In genomic region chr1:237041795-237042466, GRCh38 we compare ENCODE assay signal across 10 cellular contexts. TPM values are rescaled to one million over a fixed set of nuclear protein-coding genes. Genes with fewer than 3 reads are reported as not detected.
DNase-seq lines count a peak whose midpoint lies in the region; ATAC-seq and TF ChIP-seq lines count a peak whose summit lies in the region.
"Had no signal": no experiment of that assay in that cellular context is flagged by ENCODE, and none has a peak within 500 bp of the region (broad histone marks: within the 10 kb centered on the region; RNA-seq: fewer than 3 reads in every experiment).

Gene RYR2 (plus strand): TSS chr1:237042184. CDS start chr1:237042522, 338 bp downstream.

- TF ChIP-seq POLR2A in sigmoid colon (IDR thresholded peaks at IDR 0.05), result no peak

- 2% methylated on average over 76 of the region's 76 CpGs for WGBS in right cardiac atrium
- 2 to 7% methylated on average over 76 of the region's 76 CpGs for WGBS in sigmoid colon, 2 donors

- no peaks in the 10 kb centered on the region for H3K9me3 Mint-ChIP-seq in activated CD8-positive, alpha-beta T cell treated with anti-CD3 and anti-CD28 coated beads, Interleukin-2, amount 10 ng/mL, durations not matched to agents 7 days and 5 days (ENCODE audit: insufficient read depth)
- H3K9me3 Mint-ChIP-seq: dendritic cell treated with granulocyte-macrophage colony-stimulating factor and Interleukin-4, amounts not matched to agents 40 ng/mL and 50 ng/mL, for 4 days had no signal

- peaks cover 46% of the 10 kb centered on the region for H3K27me3 Mint-ChIP-seq in activated CD8-positive, alpha-beta T cell treated with anti-CD3 and anti-CD28 coated beads, Interleukin-2, amount 10 ng/mL, durations not matched to agents 7 days and 5 days (ENCODE audit: low read depth)

- no peak for TF ChIP-seq EP300 in sigmoid colon (IDR thresholded peaks at IDR 0.05)

- peak within 1 kb of the TSS; percentile 74; the same call in 1 of the 2 replicates for H3K27ac ChIP-seq in HEK293 (ENCODE audit: extremely low read depth, low read depth, low read length)
- H3K27ac ChIP-seq in right cardiac atrium (ENCODE audit: low read length), result peak within 1 kb of the TSS; percentile 83
- H3K27ac ChIP-seq in sigmoid colon, result peak within 1 kb of the TSS; percentile 48 to 87 (median 82)
- H3K27ac ChIP-seq: HL-60 had no signal

- POLR2A ChIA-PET in HEK293 (lab: Yijun Ruan, JAX), result interaction anchor here (0.5 to 3.2 kb wide), 30 partner anchors 9 to 437 kb away, joined by 3 to 28 read pairs (median 3); partner anchors contain the start of genes HEATR1 and MTR
- POLR2A ChIA-PET in activated CD8-positive, alpha-beta T cell treated with anti-CD3 and anti-CD28 coated beads, Interleukin-2, amount 10 ng/mL, durations not matched to agents 7 days and 5 days (lab: Charles Lee), result no interaction called here

- H3K36me3 ChIP-seq in HEK293 (ENCODE audit: control insufficient read depth in 2 of 2, insufficient read depth in 1 of 2, low read length in 2 of 2) (no peaks in the 10 kb centered on the region), sigmoid colon (no peaks in the 10 kb centered on the region)

- no peak for DNase-seq in activated CD8-positive, alpha-beta T cell treated with anti-CD3 and anti-CD28 coated beads, Interleukin-2, amount 10 ng/mL, durations not matched to agents 7 days and 5 days
- DNase-seq in right cardiac atrium (peak; percentile 28 to 77 (median 74)), sigmoid colon (no peak), NCI-H774 (lab: John Stamatoyannopoulos, UW) (no peak), NK-92 (lab: John Stamatoyannopoulos, UW; ENCODE audit: unreplicated experiment) (no peak)

- ATAC-seq in activated CD8-positive, alpha-beta T cell treated with anti-CD3 and anti-CD28 coated beads, Interleukin-2, amount 10 ng/mL, durations not matched to agents 7 days and 5 days, result peak; percentile 33
- ATAC-seq in right cardiac atrium (peak; percentile 68 to 69), HG03521 (IDR thresholded peaks at IDR 0.05; ENCODE audit: unreplicated experiment) (no peak), GM21786 (IDR thresholded peaks at IDR 0.05; ENCODE audit: unreplicated experiment) (no peak)

- peaks cover 4% of the 10 kb centered on the region for H3K36me3 Mint-ChIP-seq in activated CD8-positive, alpha-beta T cell treated with anti-CD3 and anti-CD28 coated beads, Interleukin-2, amount 10 ng/mL, durations not matched to agents 7 days and 5 days (ENCODE audit: low read depth)

- intact Hi-C loops in right cardiac atrium (cut with DNase I) (loop anchor here in 1 of 4 donors (2.0 kb wide), 1 partner anchor 43 kb away; no protein-coding TSS in a partner anchor), sigmoid colon (cut with DNase I) (loop anchor here (10.0 kb wide), 1 partner anchor 343 kb away; no protein-coding TSS in a partner anchor)

- no peaks in the 10 kb centered on the region for H3K27me3 ChIP-seq in right cardiac atrium (ENCODE audit: control insufficient read depth, insufficient read depth)
- peaks cover 0 to 4% (median 0%) of the 10 kb centered on the region in 3 donors for H3K27me3 ChIP-seq in sigmoid colon

- no peaks in the 10 kb centered on the region for H3K9me3 ChIP-seq in HEK293 (ENCODE audit: control insufficient read depth, insufficient read depth, low read depth, low read length)
- H3K9me3 ChIP-seq in right cardiac atrium (ENCODE audit: control insufficient read depth, low read length), result no peaks in the 10 kb centered on the region
- no peaks in the 10 kb centered on the region for H3K9me3 ChIP-seq in sigmoid colon

- CTCF ChIA-PET in HEK293 (lab: Yijun Ruan, JAX), result interaction anchor here (0.6 to 5.6 kb wide), 24 partner anchors 8 to 763 kb away, joined by 3 to 46 read pairs (median 4); no protein-coding TSS in a partner anchor
- CTCF ChIA-PET in activated CD8-positive, alpha-beta T cell treated with anti-CD3 and anti-CD28 coated beads, Interleukin-2, amount 10 ng/mL, durations not matched to agents 7 days and 5 days (lab: Charles Lee), result no interaction called here

- H3K4me1 Mint-ChIP-seq in activated CD8-positive, alpha-beta T cell treated with anti-CD3 and anti-CD28 coated beads, Interleukin-2, amount 10 ng/mL, durations not matched to agents 7 days and 5 days (ENCODE audit: low read depth), result peaks cover 4% of the 10 kb centered on the region

- peak within 1 kb of the TSS; percentile 44 for H3K4me3 Mint-ChIP-seq in activated CD8-positive, alpha-beta T cell treated with anti-CD3 and anti-CD28 coated beads, Interleukin-2, amount 10 ng/mL, durations not matched to agents 7 days and 5 days
- H3K4me3 Mint-ChIP-seq: dendritic cell treated with granulocyte-macrophage colony-stimulating factor and Interleukin-4, amounts not matched to agents 40 ng/mL and 50 ng/mL, for 4 days had no signal

- peak within 1 kb of the TSS; percentile 37 for H3K27ac Mint-ChIP-seq in activated CD8-positive, alpha-beta T cell treated with anti-CD3 and anti-CD28 coated beads, Interleukin-2, amount 10 ng/mL, durations not matched to agents 7 days and 5 days
- H3K27ac Mint-ChIP-seq: dendritic cell treated with granulocyte-macrophage colony-stimulating factor and Interleukin-4, amounts not matched to agents 40 ng/mL and 50 ng/mL, for 4 days had no signal

- H3K4me1 ChIP-seq in HEK293 (ENCODE audit: control insufficient read depth, insufficient read depth, low read length) (peaks cover 28% of the 10 kb centered on the region), right cardiac atrium (ENCODE audit: control insufficient read depth, insufficient read depth, low read length) (no peaks in the 10 kb centered on the region), sigmoid colon (peaks cover 0 to 42% (median 14%) of the 10 kb centered on the region in 4 donors)

- H3K4me3 ChIP-seq in HEK293 (ENCODE audit: low read depth, low read length), result peak within 1 kb of the TSS; percentile 69
- H3K4me3 ChIP-seq in right cardiac atrium (ENCODE audit: low read length), result peak within 1 kb of the TSS; percentile 54
- H3K4me3 ChIP-seq in sigmoid colon, result peak within 1 kb of the TSS; percentile 40 to 74 (median 62)

- TF ChIP-seq CTCF in HEK293 (tag by site-specific recombination; IDR thresholded peaks at IDR 0.05) (peak; percentile 97), sigmoid colon (IDR thresholded peaks at IDR 0.05) (peak in 3 of 4 experiments; percentile 18 to 71 (median 57))

TF ChIP-seq in HEK293, 187 proteins besides CTCF, POLR2A, EP300 and RAD21 (continues in another document):
- peak; percentile 91 for TF ChIP-seq ZNF2 (tag by site-specific recombination; IDR thresholded peaks at IDR 0.05)
- no peak for TF ChIP-seq ZNF37A (tag by site-specific recombination; IDR thresholded peaks at IDR 0.05)
- TF ChIP-seq, protein P1, sequence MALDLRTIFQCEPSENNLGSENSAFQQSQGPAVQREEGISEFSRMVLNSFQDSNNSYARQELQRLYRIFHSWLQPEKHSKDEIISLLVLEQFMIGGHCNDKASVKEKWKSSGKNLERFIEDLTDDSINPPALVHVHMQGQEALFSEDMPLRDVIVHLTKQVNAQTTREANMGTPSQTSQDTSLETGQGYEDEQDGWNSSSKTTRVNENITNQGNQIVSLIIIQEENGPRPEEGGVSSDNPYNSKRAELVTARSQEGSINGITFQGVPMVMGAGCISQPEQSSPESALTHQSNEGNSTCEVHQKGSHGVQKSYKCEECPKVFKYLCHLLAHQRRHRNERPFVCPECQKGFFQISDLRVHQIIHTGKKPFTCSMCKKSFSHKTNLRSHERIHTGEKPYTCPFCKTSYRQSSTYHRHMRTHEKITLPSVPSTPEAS (tag by site-specific recombination; IDR thresholded peaks at IDR 0.05), result peak; percentile 36; the same call in 1 of the 2 replicates
- TF ChIP-seq ZBTB20 (tag by site-specific recombination; IDR thresholded peaks at IDR 0.05), result peak; percentile 60; the same call in 1 of the 2 replicates
- peak; percentile 75 for TF ChIP-seq PATZ1 (tag by site-specific recombination; IDR thresholded peaks at IDR 0.05)
- TF ChIP-seq WT1 (tag by site-specific recombination; IDR thresholded peaks at IDR 0.05), result peak; percentile 64
- TF ChIP-seq ZNF677 (tag by site-specific recombination; IDR thresholded peaks at IDR 0.05), result peak; percentile 66
- peak; percentile 42; the same call in 1 of the 2 replicates for TF ChIP-seq ZNF629 (tag by site-specific recombination; IDR thresholded peaks at IDR 0.05)
- no peak for TF ChIP-seq HOXC10 (CRISPR knock-in tag; IDR thresholded peaks at IDR 0.05)
- peak; percentile 92 for TF ChIP-seq ZBTB17 (tag by site-specific recombination; IDR thresholded peaks at IDR 0.05)
- TF ChIP-seq, protein P2, sequence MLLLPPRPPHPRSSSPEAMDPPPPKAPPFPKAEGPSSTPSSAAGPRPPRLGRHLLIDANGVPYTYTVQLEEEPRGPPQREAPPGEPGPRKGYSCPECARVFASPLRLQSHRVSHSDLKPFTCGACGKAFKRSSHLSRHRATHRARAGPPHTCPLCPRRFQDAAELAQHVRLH (tag by site-specific recombination; IDR thresholded peaks at IDR 0.05), result peak; percentile 74; the same call in 1 of the 2 replicates
- TF ChIP-seq ZNF473 (tag by site-specific recombination; IDR thresholded peaks at IDR 0.05), result no peak
- no peak for TF ChIP-seq ZNF404 (tag by site-specific recombination; IDR thresholded peaks at IDR 0.05)

RNA-seq across cellular contexts. Expression of gene RYR2, which starts in this region (rescaled TPM):
- not detected for total RNA-seq in activated CD8-positive, alpha-beta T cell treated with anti-CD3 and anti-CD28 coated beads, Interleukin-2, amount 10 ng/mL, durations not matched to agents 7 days and 5 days
- total RNA-seq in right cardiac atrium (100 to 1,000 TPM; 479 to 716 (median 511) TPM), sigmoid colon (10 to 100 TPM in 3 of 4 donors, 1 to 10 TPM in 1; 6.1 to 22.4 (median 16.3) TPM)
- polyA plus RNA-seq in right cardiac atrium (166 TPM), sigmoid colon (under 1 TPM; under 0.01 to 0.86 (median 0.23) TPM)

Comparison
In these comparisons a context has a peak if more than half of its experiments do, and no peak if none do; other contexts are left out.
1. RNA of gene RYR2 (total RNA-seq): 479 to 716 TPM in right cardiac atrium; 6.1 to 22.4 TPM in sigmoid colon and not detected in activated CD8-positive, alpha-beta T cell treated with anti-CD3 and anti-CD28 coated beads, Interleukin-2, amount 10 ng/mL, durations not matched to agents 7 days and 5 days; every median in the first group is over 10 times any median in the second.
2. RNA of gene RYR2 (polyA plus RNA-seq): 166 TPM in right cardiac atrium (single experiment); under 0.01 to 0.86 TPM in sigmoid colon; every median in the first group is over 10 times any median in the second.
3. Peak in ATAC-seq in activated CD8-positive, alpha-beta T cell treated with anti-CD3 and anti-CD28 coated beads, Interleukin-2, amount 10 ng/mL, durations not matched to agents 7 days and 5 days; RNA of the gene not detected or under 1 TPM.
4. ATAC-seq: peak in right cardiac atrium (2 of 2); none in HG03521 (single experiment) and GM21786 (single experiment).
5. DNase-seq: peak in right cardiac atrium (3 of 3); none in activated CD8-positive, alpha-beta T cell treated with anti-CD3 and anti-CD28 coated beads, Interleukin-2, amount 10 ng/mL, durations not matched to agents 7 days and 5 days (single experiment), sigmoid colon (single experiment), NCI-H774 (single experiment) and NK-92 (single experiment).
6. Peak in every context shown above with its lines, with median percentiles within 50 percentile points of each other: H3K27ac ChIP-seq and H3K4me3 ChIP-seq.